1 cellular context compared by ENCODE assay signal in the genomic region with DNA sequence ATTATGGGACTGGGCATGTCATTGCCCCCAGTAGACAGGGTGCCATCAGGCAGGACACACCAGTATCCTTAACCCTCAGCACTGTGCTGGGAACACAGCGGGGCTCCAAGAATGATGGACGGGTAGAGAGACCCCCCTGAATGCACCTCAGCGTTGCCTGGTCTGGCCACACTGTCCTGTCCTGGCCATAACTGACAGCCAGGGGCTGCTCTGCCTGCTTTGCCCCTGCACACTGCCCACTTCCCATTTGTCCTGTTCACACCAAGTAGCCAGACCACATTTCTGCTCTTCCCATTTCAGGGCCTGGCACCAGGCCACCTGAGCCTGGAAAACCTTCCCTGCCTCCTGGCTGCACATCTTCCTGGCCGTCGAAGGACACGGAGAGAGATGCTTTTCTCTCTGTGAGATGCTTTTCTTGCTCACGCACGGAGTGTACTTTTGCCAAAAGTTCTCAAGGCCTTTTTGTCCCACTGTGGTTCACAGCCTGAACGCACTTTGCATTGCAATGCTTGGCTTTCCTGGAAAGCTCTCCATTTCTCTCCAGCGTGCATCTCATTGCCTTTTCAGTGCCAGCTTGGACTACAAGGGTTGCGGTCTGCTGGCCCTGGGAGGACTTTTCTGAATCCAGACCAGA.
TF ChIP-seq lines count a peak whose summit lies in the region.

No MANE protein-coding gene starts in this region.

TF ChIP-seq in HepG2, 621 proteins besides CTCF, POLR2A, EP300 and RAD21 (continued from another document):
- TF ChIP-seq, protein P1, sequence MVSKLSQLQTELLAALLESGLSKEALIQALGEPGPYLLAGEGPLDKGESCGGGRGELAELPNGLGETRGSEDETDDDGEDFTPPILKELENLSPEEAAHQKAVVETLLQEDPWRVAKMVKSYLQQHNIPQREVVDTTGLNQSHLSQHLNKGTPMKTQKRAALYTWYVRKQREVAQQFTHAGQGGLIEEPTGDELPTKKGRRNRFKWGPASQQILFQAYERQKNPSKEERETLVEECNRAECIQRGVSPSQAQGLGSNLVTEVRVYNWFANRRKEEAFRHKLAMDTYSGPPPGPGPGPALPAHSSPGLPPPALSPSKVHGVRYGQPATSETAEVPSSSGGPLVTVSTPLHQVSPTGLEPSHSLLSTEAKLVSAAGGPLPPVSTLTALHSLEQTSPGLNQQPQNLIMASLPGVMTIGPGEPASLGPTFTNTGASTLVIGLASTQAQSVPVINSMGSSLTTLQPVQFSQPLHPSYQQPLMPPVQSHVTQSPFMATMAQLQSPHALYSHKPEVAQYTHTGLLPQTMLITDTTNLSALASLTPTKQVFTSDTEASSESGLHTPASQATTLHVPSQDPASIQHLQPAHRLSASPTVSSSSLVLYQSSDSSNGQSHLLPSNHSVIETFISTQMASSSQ (IDR thresholded peaks at IDR 0.05; ENCODE audit: low read depth), result no peak
- TF ChIP-seq, protein P1 (CRISPR knock-in tag; IDR thresholded peaks at IDR 0.05; ENCODE audit: borderline replicate concordance), result no peak
- TF ChIP-seq YY1 (IDR thresholded peaks at IDR 0.05; ENCODE audit: insufficient read depth, insufficient replicate concordance, low read depth, low read length), result no peak
- no peak for TF ChIP-seq TBX2 (CRISPR knock-in tag; IDR thresholded peaks at IDR 0.05; ENCODE audit: borderline replicate concordance)
- TF ChIP-seq MIER3 (CRISPR knock-in tag; IDR thresholded peaks at IDR 0.05; ENCODE audit: borderline replicate concordance), result no peak
- TF ChIP-seq ZNF768 (CRISPR knock-in tag; IDR thresholded peaks at IDR 0.05), result no peak
- no peak for TF ChIP-seq ZNF230 (CRISPR knock-in tag; IDR thresholded peaks at IDR 0.05)
- TF ChIP-seq RARA (CRISPR knock-in tag; IDR thresholded peaks at IDR 0.05), result no peak
- no peak for TF ChIP-seq TBP (CRISPR knock-in tag; IDR thresholded peaks at IDR 0.05)
- TF ChIP-seq MYNN (CRISPR knock-in tag; IDR thresholded peaks at IDR 0.05; ENCODE audit: low read depth), result no peak
- TF ChIP-seq ZNF841 (CRISPR knock-in tag; IDR thresholded peaks at IDR 0.05; ENCODE audit: borderline replicate concordance), result no peak
